Comparison of ENCODE assay signal across 16 cellular contexts in genomic region chr1:233843523-233844204, GRCh38.
DNase-seq lines count a peak whose midpoint lies in the region; TF ChIP-seq lines count a peak whose summit lies in the region.
"Had no signal": no experiment of that assay in that cellular context is flagged by ENCODE, and none has a peak within 500 bp of the region (broad histone marks: within the 10 kb centered on the region; RNA-seq: fewer than 3 reads in every experiment).

No MANE protein-coding gene starts in this region.

- no CpG with 5 or more reads among the region's 9 CpGs for WGBS in neuronal stem cell (ENCODE audit: extremely low coverage in 2 of 2, insufficient read length in 2 of 2, insufficient replicate concordance in 1 of 2), 2 donors
- 79 to 92% methylated on average over 8 to 9 of the region's 9 CpGs for WGBS in endodermal cell (ENCODE audit: insufficient coverage in 1 of 2, insufficient read length in 1 of 2), 2 experiments
- WGBS in adrenal gland, 4 donors, result 66 to 78% (median 68%) methylated on average over 9 of the region's 9 CpGs

- no peaks in the 10 kb centered on the region for H3K36me3 Mint-ChIP-seq in endodermal cell (ENCODE audit: low read depth)
- H3K36me3 Mint-ChIP-seq: activated CD4-positive, alpha-beta memory T cell treated with anti-CD3 and anti-CD28 coated beads for 36 hours had no signal

- no peak overlapping the region for H3K27ac Mint-ChIP-seq in endodermal cell
- H3K27ac Mint-ChIP-seq: activated CD4-positive, alpha-beta memory T cell treated with anti-CD3 and anti-CD28 coated beads for 36 hours had no signal

- H2AK5ac ChIP-seq in neuronal stem cell (ENCODE audit: low read depth, low read length), result no peak overlapping the region

- H3K23ac ChIP-seq in neuronal stem cell (ENCODE audit: low read depth, low read length, poor library complexity), result no peak overlapping the region

- no peak overlapping the region for H3K4me3 ChIP-seq in astrocyte of the spinal cord (ENCODE audit: low read depth, low read length)
- H3K4me3 ChIP-seq in neuronal stem cell (ENCODE audit: low read length in 2 of 2), result no peak overlapping the region
- no peak overlapping the region for H3K4me3 ChIP-seq in endodermal cell (ENCODE audit: low read length)
- no peak overlapping the region for H3K4me3 ChIP-seq in adrenal gland
- H3K4me3 ChIP-seq: BLaER1 treated with 17β-estradiol and CSF1 and Interleukin-3, amounts not matched to agents 10 nM and 100 nM; colonic mucosa; sigmoid colon; thoracic aorta had no signal

- no peaks in the 10 kb centered on the region for H3K79me1 ChIP-seq in neuronal stem cell (ENCODE audit: low read depth, low read length)

- H3K27ac ChIP-seq in neuronal stem cell (replicated peaks; ENCODE audit: low read length) (no peak overlapping the region), endodermal cell (ENCODE audit: low read depth, low read length) (no peak overlapping the region), adrenal gland (no peak overlapping the region)
- H3K27ac ChIP-seq: BLaER1 treated with 17β-estradiol and CSF1 and Interleukin-3, amounts not matched to agents 10 nM and 100 nM; colonic mucosa; epithelial cell of prostate; sigmoid colon; thoracic aorta had no signal

- no peak overlapping the region for H2BK12ac ChIP-seq in neuronal stem cell (ENCODE audit: low read length)

- H2BK15ac ChIP-seq in neuronal stem cell (ENCODE audit: low read length), result no peak overlapping the region

- no peaks in the 10 kb centered on the region for H3K27me3 ChIP-seq in neuronal stem cell (ENCODE audit: control insufficient read depth in 3 of 3, insufficient read depth in 3 of 3, low read depth in 1 of 3, low read length in 3 of 3)
- no peaks in the 10 kb centered on the region for H3K27me3 ChIP-seq in endodermal cell (ENCODE audit: control insufficient read depth, insufficient read depth, low read length, poor library complexity, severe bottlenecking)
- no peaks in the 10 kb centered on the region for H3K27me3 ChIP-seq in adrenal gland
- H3K27me3 ChIP-seq: BLaER1 treated with 17β-estradiol and CSF1 and Interleukin-3, amounts not matched to agents 10 nM and 100 nM; colonic mucosa; sigmoid colon had no signal

- in situ Hi-C loops in astrocyte of the spinal cord (cut with HindIII; ENCODE audit: low sequenced_read_pairs), result no loop called here

- no peak overlapping the region for H3K4me3 Mint-ChIP-seq in endodermal cell
- H3K4me3 Mint-ChIP-seq: activated CD4-positive, alpha-beta memory T cell treated with anti-CD3 and anti-CD28 coated beads for 36 hours had no signal

- TF ChIP-seq POLR2A in adrenal gland (IDR thresholded peaks at IDR 0.05), result no peak

- H3K9ac ChIP-seq in neuronal stem cell (ENCODE audit: low read depth, low read length, poor library complexity) (peak overlapping the region; percentile 44), endodermal cell (ENCODE audit: extremely low read depth, low read length, poor library complexity, severe bottlenecking) (no peak overlapping the region)
- H3K9ac ChIP-seq: BLaER1 treated with 17β-estradiol and CSF1 and Interleukin-3, amounts not matched to agents 10 nM and 100 nM had no signal

- H3K4me1 Mint-ChIP-seq in endodermal cell, result no peaks in the 10 kb centered on the region

- no peak overlapping the region for H2AFZ ChIP-seq in neuronal stem cell (ENCODE audit: low read length)

- H2BK120ac ChIP-seq in neuronal stem cell (ENCODE audit: low read depth, low read length), result no peak overlapping the region

- H3K4me2 ChIP-seq in neuronal stem cell (ENCODE audit: insufficient read depth, low read length, poor library complexity, severe bottlenecking), result no peak overlapping the region
- H3K4me2 ChIP-seq: BLaER1 treated with 17β-estradiol and CSF1 and Interleukin-3, amounts not matched to agents 10 nM and 100 nM had no signal

- TF ChIP-seq CTCF in astrocyte of the spinal cord (IDR thresholded peaks at IDR 0.05; ENCODE audit: low read depth, low read length) (no peak), endodermal cell (conservative IDR thresholded peaks at IDR 0.05) (no peak), adrenal gland (IDR thresholded peaks at IDR 0.05) (no peak)

- H3K27me3 Mint-ChIP-seq in endodermal cell (ENCODE audit: insufficient read depth), result no peaks in the 10 kb centered on the region

- H4K91ac ChIP-seq in neuronal stem cell (ENCODE audit: low read depth, low read length, poor library complexity), result no peak overlapping the region

- H3K4me1 ChIP-seq in neuronal stem cell (ENCODE audit: control insufficient read depth in 2 of 2, insufficient read depth in 1 of 2, low read depth in 1 of 2, low read length in 2 of 2), result no peaks in the 10 kb centered on the region
- no peaks in the 10 kb centered on the region for H3K4me1 ChIP-seq in endodermal cell (ENCODE audit: control insufficient read depth, insufficient read depth, low read length)
- no peaks in the 10 kb centered on the region for H3K4me1 ChIP-seq in adrenal gland (replicated peaks in 1 of 2)
- H3K4me1 ChIP-seq: BLaER1 treated with 17β-estradiol and CSF1 and Interleukin-3, amounts not matched to agents 10 nM and 100 nM; colonic mucosa; sigmoid colon had no signal

- no peak overlapping the region for H3K14ac ChIP-seq in neuronal stem cell (ENCODE audit: low read length)

- H3K36me3 ChIP-seq in neuronal stem cell (replicated peaks in 1 of 2; ENCODE audit: control insufficient read depth in 2 of 2, insufficient read depth in 2 of 2, low read length in 2 of 2) (no peaks in the 10 kb centered on the region), endodermal cell (ENCODE audit: control insufficient read depth, insufficient read depth, low read length) (no peaks in the 10 kb centered on the region), adrenal gland (replicated peaks in 1 of 2) (no peaks in the 10 kb centered on the region)
- H3K36me3 ChIP-seq: BLaER1 treated with 17β-estradiol and CSF1 and Interleukin-3, amounts not matched to agents 10 nM and 100 nM; colonic mucosa; sigmoid colon; thoracic aorta had no signal

- intact Hi-C loops in adrenal gland (cut with DNase I), result no loop called here

- H2BK5ac ChIP-seq in neuronal stem cell (ENCODE audit: low read length), result no peak overlapping the region

- H3K9me3 Mint-ChIP-seq in endodermal cell, result no peaks in the 10 kb centered on the region

- H3K4ac ChIP-seq in neuronal stem cell (ENCODE audit: low read length), result no peak overlapping the region

- no peak overlapping the region for H3K18ac ChIP-seq in neuronal stem cell (ENCODE audit: low read length)

- no peaks in the 10 kb centered on the region for H3K9me3 ChIP-seq in neuronal stem cell (replicated peaks in 1 of 2; ENCODE audit: control insufficient read depth in 2 of 2, insufficient read depth in 1 of 2, low read depth in 1 of 2, low read length in 2 of 2)
- H3K9me3 ChIP-seq in endodermal cell (ENCODE audit: control insufficient read depth, low read length), result peaks cover 6% of the 10 kb centered on the region
- H3K9me3 ChIP-seq in adrenal gland (replicated peaks in 1 of 3), result no peaks in the 10 kb centered on the region
- H3K9me3 ChIP-seq: colonic mucosa, sigmoid colon, thoracic aorta had no signal

- H4K8ac ChIP-seq in neuronal stem cell (ENCODE audit: low read depth, low read length), result no peak overlapping the region

- DNase-seq in ELR (ENCODE audit: low read depth) (peak; percentile 59), NCI-H1694 treated with DMSO at 0.1 percent for 48 hours (lab: John Stamatoyannopoulos, UW) (peak; percentile 13), astrocyte of the spinal cord (ENCODE audit: low read depth, low spot score) (peak; percentile 54), neuronal stem cell (ENCODE audit: low spot score) (no peak), endodermal cell (no peak), adrenal gland (no peak), NCI-H1930 (lab: John Stamatoyannopoulos, UW) (no peak)
- DNase-seq: activated CD4-positive, alpha-beta memory T cell treated with anti-CD3 and anti-CD28 coated beads for 36 hours; amygdala; colonic mucosa; NCI-H1092; sigmoid colon; stimulated activated CD4-positive, alpha-beta T cell treated with anti-CD3 and anti-CD28 coated beads, Interleukin-4, amount 100 ng/mL, for 24 hours had no signal

Comparison
In these comparisons a context has a peak if more than half of its experiments do, and no peak if none do; other contexts are left out.
1. DNase-seq: peak in ELR (single experiment), NCI-H1694 treated with DMSO at 0.1 percent for 48 hours (single experiment) and astrocyte of the spinal cord (single experiment); none in neuronal stem cell (single experiment), endodermal cell (single experiment), adrenal gland (0 of 7) and NCI-H1930 (0 of 2).